ENCODE assay signal across 21 cellular contexts in genomic region chr2:39537150-39537549, GRCh38.
DNase-seq lines count a peak whose midpoint lies in the region; ATAC-seq lines count a peak whose summit lies in the region.
"Had no signal": no experiment of that assay in that cellular context is flagged by ENCODE, and none has a peak within 500 bp of the region (broad histone marks: within the 10 kb centered on the region; RNA-seq: fewer than 3 reads in every experiment).

No MANE protein-coding gene starts in this region.

- in situ Hi-C loops in ACHN (cut with HindIII; ENCODE audit: low pct_ligation_motif_present, low pct_unique_long_range_greater_than_20kb, low sequenced_read_pairs): no loop called here

- peaks cover 2% of the 10 kb centered on the region for H3K9me3 Mint-ChIP-seq in activated T-cell treated with anti-CD3 and anti-CD28 coated beads, Interleukin-2, amount 50 U/mL, for 24 hours

- DNase-seq in activated T-cell treated with anti-CD3 and anti-CD28 coated beads, Interleukin-2, amount 50 U/mL, for 24 hours: no peak
- no peak for DNase-seq in activated T-cell treated with anti-CD3 and anti-CD28 coated beads, Interleukin-2, amount 50 U/mL, for 48 hours
- DNase-seq in amniotic epithelial cell (ENCODE audit: low read depth): peak; percentile 46
- no peak for DNase-seq in ACHN
- DNase-seq in substantia nigra (lab: John Stamatoyannopoulos, UW): no peak
- DNase-seq: CD4-positive, CD25-positive, alpha-beta regulatory T cell; EL; GF-D8; GOT3; HCEC 1CT; Kasumi-1; NCI-H1694; NCI-H2081; NCI-H2171; NCI-H345; NCI-H524; NCI-H774 had no signal

- no peak overlapping the region for H3K4me3 Mint-ChIP-seq in activated T-cell treated with anti-CD3 and anti-CD28 coated beads, Interleukin-2, amount 50 U/mL, for 24 hours
- H3K4me3 Mint-ChIP-seq: CD4-positive, CD25-positive, alpha-beta regulatory T cell had no signal

- ATAC-seq in GM21717 (IDR thresholded peaks at IDR 0.05; ENCODE audit: unreplicated experiment) (peak; percentile 55), HG02852 (IDR thresholded peaks at IDR 0.05; ENCODE audit: unreplicated experiment) (peak; percentile 64), HG02763 (IDR thresholded peaks at IDR 0.05; ENCODE audit: unreplicated experiment) (no peak)
- ATAC-seq: Panc1 had no signal

- peak overlapping the region; percentile 71 for H3K27ac Mint-ChIP-seq in activated T-cell treated with anti-CD3 and anti-CD28 coated beads, Interleukin-2, amount 50 U/mL, for 24 hours
- H3K27ac Mint-ChIP-seq: CD4-positive, CD25-positive, alpha-beta regulatory T cell had no signal

- no peaks in the 10 kb centered on the region for H3K36me3 Mint-ChIP-seq in activated T-cell treated with anti-CD3 and anti-CD28 coated beads, Interleukin-2, amount 50 U/mL, for 24 hours (ENCODE audit: low read depth)
- H3K36me3 Mint-ChIP-seq: CD4-positive, CD25-positive, alpha-beta regulatory T cell had no signal

- no peak overlapping the region for H3K27ac ChIP-seq in substantia nigra (ENCODE audit: low read depth, low read length, poor library complexity, severe bottlenecking)

- H3K27me3 Mint-ChIP-seq in activated T-cell treated with anti-CD3 and anti-CD28 coated beads, Interleukin-2, amount 50 U/mL, for 24 hours: peaks cover 3% of the 10 kb centered on the region

- peaks cover 14% of the 10 kb centered on the region for H3K4me1 Mint-ChIP-seq in activated T-cell treated with anti-CD3 and anti-CD28 coated beads, Interleukin-2, amount 50 U/mL, for 24 hours (ENCODE audit: low read depth)
- H3K4me1 Mint-ChIP-seq: CD4-positive, CD25-positive, alpha-beta regulatory T cell had no signal
